8 cellular contexts compared by ENCODE assay signal in the genomic region with DNA sequence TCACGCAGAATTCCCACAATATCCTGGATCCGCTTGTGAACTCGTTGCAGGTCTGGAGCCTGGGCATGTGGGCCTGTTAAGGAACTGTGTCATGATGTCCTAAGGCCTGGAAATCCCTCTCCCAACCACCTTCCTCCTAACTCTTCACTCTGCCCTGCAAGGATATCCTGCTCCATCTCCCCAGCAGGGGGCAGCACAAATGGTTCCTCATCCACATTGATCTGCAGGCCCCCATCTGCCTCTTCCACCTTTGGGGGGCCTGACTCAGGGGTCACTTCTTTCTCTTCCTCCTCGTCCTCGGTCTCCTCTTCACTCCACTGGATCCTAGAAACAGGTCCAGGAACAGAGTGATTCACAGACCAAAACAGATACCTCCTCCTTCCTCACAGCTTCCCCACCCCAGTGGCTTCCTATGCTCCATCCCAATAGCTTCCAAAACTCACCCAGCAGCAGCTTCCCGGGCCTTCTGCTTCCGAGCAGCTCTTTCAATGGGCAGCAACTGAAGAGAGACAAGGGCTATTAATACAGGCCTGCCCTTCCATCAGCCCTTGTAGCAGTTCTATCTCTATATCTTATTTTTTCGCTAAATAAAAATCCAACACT.
DNase-seq lines count a peak whose midpoint lies in the region; ATAC-seq and TF ChIP-seq lines count a peak whose summit lies in the region.

No MANE protein-coding gene starts in this region.

- H3K4me3 ChIP-seq in OCI-LY3 (ENCODE audit: low read length) = no peak overlapping the region
- H3K4me3 ChIP-seq in fibroblast of pulmonary artery (replicated peaks; ENCODE audit: low read depth, low read length) = no peak overlapping the region

- H3K36me3 ChIP-seq in OCI-LY3 (replicated peaks; ENCODE audit: low read depth, low read length) = peaks cover 59% of the 10 kb centered on the region

- H3K9me3 ChIP-seq in OCI-LY3 (ENCODE audit: insufficient read depth, low read length) = no peaks in the 10 kb centered on the region

- H3K27me3 ChIP-seq in OCI-LY3 (ENCODE audit: low read depth, low read length) = no peaks in the 10 kb centered on the region

- H3K9ac ChIP-seq in OCI-LY3 (ENCODE audit: low read length) = no peak overlapping the region

- DNase-seq in activated gamma-delta T cell treated with Interleukin-2 at 50 U/mL for 16 hours (peak; percentile 71), activated gamma-delta T cell (lab: John Stamatoyannopoulos, UW) (no peak), fibroblast of pulmonary artery (ENCODE audit: low read depth) (peak; percentile 60), putamen (ENCODE audit: low spot score) (peak; percentile 24)
- peak; percentile 72 for DNase-seq in activated T-cell treated with anti-CD3 and anti-CD28 coated beads, Interleukin-2, amount 50 U/mL, for 1 hour

- H3K4me1 ChIP-seq in OCI-LY3 (ENCODE audit: low read length) = peaks cover 4% of the 10 kb centered on the region

- no peak overlapping the region for H2AFZ ChIP-seq in OCI-LY3 (ENCODE audit: low read depth, low read length)

- TF ChIP-seq CTCF in OCI-LY3 (IDR thresholded peaks at IDR 0.05; ENCODE audit: low read depth, low read length) (peak; percentile 75), fibroblast of pulmonary artery (IDR thresholded peaks at IDR 0.05; ENCODE audit: low read length, missing control alignments) (peak; percentile 83)

- H3K4me2 ChIP-seq in OCI-LY3 (ENCODE audit: low read length) = no peak overlapping the region

- H3K79me2 ChIP-seq in OCI-LY3 (ENCODE audit: low read length) = peaks cover 44% of the 10 kb centered on the region

- H3K27ac ChIP-seq in OCI-LY3 (ENCODE audit: low read length) = no peak overlapping the region

- ATAC-seq in GM18861 (IDR thresholded peaks at IDR 0.05; ENCODE audit: unreplicated experiment) (no peak), HG03521 (IDR thresholded peaks at IDR 0.05; ENCODE audit: unreplicated experiment) (no peak)

- no peaks in the 10 kb centered on the region for H4K20me1 ChIP-seq in OCI-LY3 (ENCODE audit: insufficient read depth, low read length)
